ENCODE assay signal across 30 cellular contexts in the genomic region with DNA sequence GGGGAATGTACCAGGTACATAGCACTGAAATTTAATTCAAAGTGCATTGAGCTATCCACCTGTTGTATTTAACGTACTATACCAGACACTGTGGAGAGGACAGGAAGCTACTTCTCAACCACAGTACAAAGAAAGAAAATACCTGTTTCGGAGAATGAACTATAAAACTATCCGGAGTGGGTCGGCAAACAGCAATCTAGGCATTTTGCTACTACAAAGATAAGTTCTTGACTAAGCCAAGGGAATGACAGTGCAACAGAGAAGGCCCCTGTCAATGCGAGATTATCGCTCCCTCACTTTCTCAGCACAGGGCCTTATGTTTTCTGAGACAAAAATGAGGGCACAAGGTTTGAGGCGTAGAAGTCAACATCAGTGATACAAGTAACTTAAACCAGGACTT. TPM values are rescaled to one million over a fixed set of nuclear protein-coding genes. Genes with fewer than 3 reads are reported as not detected.
DNase-seq lines count a peak whose midpoint lies in the region; ATAC-seq and TF ChIP-seq lines count a peak whose summit lies in the region.
"Had no signal": no experiment of that assay in that cellular context is flagged by ENCODE, and none has a peak within 500 bp of the region (broad histone marks: within the 10 kb centered on the region; RNA-seq: fewer than 3 reads in every experiment).

No MANE protein-coding gene starts in this region.

- H3K27ac ChIP-seq in HEK293 (ENCODE audit: extremely low read depth, low read depth, low read length), result no peak overlapping the region
- H3K27ac ChIP-seq in MM.1S (ENCODE audit: low read length), result no peak overlapping the region
- H3K27ac ChIP-seq: brain microvascular endothelial cell, esophagus squamous epithelium, foreskin keratinocyte, HL-60, KMS-11, left ventricle myocardium inferior, right atrium auricular region, stomach had no signal

- peaks cover 44% of the 10 kb centered on the region for H3K4me1 Mint-ChIP-seq in activated T-cell treated with anti-CD3 and anti-CD28 coated beads, Interleukin-2, amount 50 U/mL, for 72 hours (ENCODE audit: low read depth)
- no peaks in the 10 kb centered on the region for H3K4me1 Mint-ChIP-seq in osteocyte (ENCODE audit: unreplicated experiment)

- no peak overlapping the region for H3K4me2 ChIP-seq in MM.1S (ENCODE audit: low read depth, low read length)
- H3K4me2 ChIP-seq: KMS-11, smooth muscle cell had no signal

- peaks cover 0 to 3% of the 10 kb centered on the region in 2 donors for H3K9me3 Mint-ChIP-seq in activated T-cell treated with anti-CD3 and anti-CD28 coated beads, Interleukin-2, amount 50 U/mL, for 72 hours
- no peaks in the 10 kb centered on the region for H3K9me3 Mint-ChIP-seq in activated naive CD4-positive, alpha-beta T cell treated with anti-CD3 and anti-CD28 coated beads, Interleukin-2, amount 50 U/mL, for 72 hours
- no peaks in the 10 kb centered on the region for H3K9me3 Mint-ChIP-seq in osteocyte (ENCODE audit: unreplicated experiment)
- H3K9me3 Mint-ChIP-seq: activated T-helper 2 cell treated with anti-CD3 and anti-CD28 coated beads, Interferon-gamma antibody, Interleukin-2, Interleukin-4, amounts not matched to agents 10 μg/mL and 5 μg/mL and 100 μg/mL, durations not matched to agents 14 hours and 24 hours and 36 hours had no signal

- peak overlapping the region; percentile 22 for H3K27ac Mint-ChIP-seq in activated T-cell treated with anti-CD3 and anti-CD28 coated beads, Interleukin-2, amount 50 U/mL, for 72 hours
- H3K27ac Mint-ChIP-seq in activated naive CD4-positive, alpha-beta T cell treated with anti-CD3 and anti-CD28 coated beads, Interleukin-2, amount 50 U/mL, for 72 hours, result no peak overlapping the region
- no peak overlapping the region for H3K27ac Mint-ChIP-seq in osteocyte (ENCODE audit: unreplicated experiment)
- H3K27ac Mint-ChIP-seq: activated T-helper 2 cell treated with anti-CD3 and anti-CD28 coated beads, Interferon-gamma antibody, Interleukin-2, Interleukin-4, amounts not matched to agents 10 μg/mL and 5 μg/mL and 100 μg/mL, durations not matched to agents 14 hours and 24 hours and 36 hours; B cell had no signal

- H4K20me1 ChIP-seq in MM.1S (ENCODE audit: insufficient read depth, low read length), result peaks cover 53% of the 10 kb centered on the region

- no peak overlapping the region for H3K9ac ChIP-seq in MM.1S (ENCODE audit: low read length)
- H3K9ac ChIP-seq: KMS-11 had no signal

- H3K4me1 ChIP-seq in HEK293 (ENCODE audit: control insufficient read depth, insufficient read depth, low read length) (peaks cover 7% of the 10 kb centered on the region), MM.1S (ENCODE audit: low read length) (no peaks in the 10 kb centered on the region)
- H3K4me1 ChIP-seq: esophagus squamous epithelium, foreskin keratinocyte, HAP-1, stomach had no signal

- H2AFZ ChIP-seq in MM.1S (ENCODE audit: low read length), result no peak overlapping the region

- no peaks in the 10 kb centered on the region for H3K9me3 ChIP-seq in HEK293 (ENCODE audit: control insufficient read depth, insufficient read depth, low read depth, low read length)
- H3K9me3 ChIP-seq in MM.1S (replicated peaks; ENCODE audit: insufficient read depth, low read length), result no peaks in the 10 kb centered on the region
- H3K9me3 ChIP-seq: esophagus squamous epithelium, HAP-1, left ventricle myocardium inferior, right atrium auricular region, stomach had no signal

- H3K36me3 ChIP-seq in HEK293 (ENCODE audit: control insufficient read depth in 2 of 2, insufficient read depth in 1 of 2, low read length in 2 of 2) (peaks cover 3 to 25% of the 10 kb centered on the region in 2 experiments; a peak in 2 of 3 replicates), MM.1S (replicated peaks; ENCODE audit: insufficient read depth, low read length) (peaks cover 13% of the 10 kb centered on the region; the same call in 1 of the 2 replicates)
- H3K36me3 ChIP-seq: brain microvascular endothelial cell, esophagus squamous epithelium had no signal

- CTCF ChIA-PET in HEK293 (lab: Yijun Ruan, JAX), result interaction anchor here (0.7 to 1.5 kb wide), 2 partner anchors 464 to 894 kb away, joined by 3 to 5 read pairs; no protein-coding TSS in a partner anchor

- peaks cover 2% of the 10 kb centered on the region; the same call in 1 of the 2 replicates for H3F3A ChIP-seq in MM.1S (ENCODE audit: insufficient read depth, low read length)

- peaks cover 4 to 28% of the 10 kb centered on the region in 2 donors for H3K36me3 Mint-ChIP-seq in activated T-cell treated with anti-CD3 and anti-CD28 coated beads, Interleukin-2, amount 50 U/mL, for 72 hours (ENCODE audit: insufficient read depth in 2 of 2)
- peaks cover 19 to 37% of the 10 kb centered on the region in 2 donors for H3K36me3 Mint-ChIP-seq in activated naive CD4-positive, alpha-beta T cell treated with anti-CD3 and anti-CD28 coated beads, Interleukin-2, amount 50 U/mL, for 72 hours
- no peaks in the 10 kb centered on the region for H3K36me3 Mint-ChIP-seq in osteocyte (ENCODE audit: unreplicated experiment)

- peak; percentile 37 to 65 for ATAC-seq in activated T-cell treated with anti-CD3 and anti-CD28 coated beads, Interleukin-2, amount 50 U/mL, for 72 hours (replicated peaks in 1 of 2)
- peak; percentile 36 to 77 for ATAC-seq in activated naive CD4-positive, alpha-beta T cell treated with anti-CD3 and anti-CD28 coated beads, Interleukin-2, amount 50 U/mL, for 72 hours
- ATAC-seq: foreskin keratinocyte, PC-3 had no signal

- no peak for DNase-seq in activated T-cell treated with anti-CD3 and anti-CD28 coated beads, Interleukin-2, amount 50 U/mL, for 72 hours
- no peak for DNase-seq in activated T-cell treated with anti-CD3 and anti-CD28 coated beads, Interleukin-2, amount 50 U/mL, for 1 hour
- no peak for DNase-seq in activated naive CD4-positive, alpha-beta T cell treated with anti-CD3 and anti-CD28 coated beads, Interleukin-2, amount 50 U/mL, for 72 hours (ENCODE audit: low spot score in 2 of 2)
- peak; percentile 11 for DNase-seq in osteocyte (ENCODE audit: extremely low spot score, unreplicated experiment)
- no peak for DNase-seq in AG20443 (ENCODE audit: low spot score)
- no peak for DNase-seq in MM.1S
- DNase-seq: brain microvascular endothelial cell; DMS153; esophagus squamous epithelium; foreskin keratinocyte; head of caudate nucleus; left ventricle myocardium inferior; mesenchymal stem cell; NCI-H1417 treated with DMSO at 0.1 percent for 48 hours; NCI-H2081 treated with DMSO at 0.1 percent for 48 hours; NCI-H2227 treated with DMSO at 0.1 percent for 48 hours; NCI-H526; NK-92 treated with Interleukin-12 subunit alpha and Interleukin-12 subunit beta, amount 100 ng/mL, for 24 hours; PC-3; posterior cingulate gyrus; stimulated activated CD4-positive, alpha-beta T cell treated with anti-CD3 and anti-CD28 coated beads, Interleukin-1b, Interleukin-23, amount 100 ng/mL, for 48 hours; stomach had no signal

- no peaks in the 10 kb centered on the region for H3K27me3 Mint-ChIP-seq in activated T-cell treated with anti-CD3 and anti-CD28 coated beads, Interleukin-2, amount 50 U/mL, for 72 hours (ENCODE audit: low read depth)
- H3K27me3 Mint-ChIP-seq in osteocyte (ENCODE audit: unreplicated experiment), result no peaks in the 10 kb centered on the region
- H3K27me3 Mint-ChIP-seq: B cell had no signal

- peaks cover 99% of the 10 kb centered on the region for H3K79me2 ChIP-seq in MM.1S (ENCODE audit: low read length)

- H3K4me3 Mint-ChIP-seq in activated T-cell treated with anti-CD3 and anti-CD28 coated beads, Interleukin-2, amount 50 U/mL, for 72 hours, result peak overlapping the region in 1 of 2 donors; percentile 22
- H3K4me3 Mint-ChIP-seq in osteocyte (ENCODE audit: unreplicated experiment), result no peak overlapping the region
- H3K4me3 Mint-ChIP-seq: B cell had no signal

- H3K9me2 ChIP-seq in MM.1S (replicated peaks; ENCODE audit: insufficient read depth, low read length), result no peaks in the 10 kb centered on the region

- POLR2A ChIA-PET in HEK293 (lab: Yijun Ruan, JAX), result no interaction called here

- no peaks in the 10 kb centered on the region for H3K27me3 ChIP-seq in MM.1S (replicated peaks; ENCODE audit: insufficient read depth, low read length)
- H3K27me3 ChIP-seq: brain microvascular endothelial cell, esophagus squamous epithelium, foreskin keratinocyte, right atrium auricular region, stomach had no signal

- TF ChIP-seq CTCF in HEK293 (tag by site-specific recombination; IDR thresholded peaks at IDR 0.05) (no peak), osteocyte (IDR thresholded peaks at IDR 0.05) (no peak), MM.1S (IDR thresholded peaks at IDR 0.05; ENCODE audit: low read length) (no peak)

- H3K4me3 ChIP-seq in HEK293 (ENCODE audit: low read depth, low read length) (no peak overlapping the region), MM.1S (ENCODE audit: low read length) (no peak overlapping the region)
- H3K4me3 ChIP-seq: esophagus squamous epithelium, HAP-1, left ventricle myocardium inferior, right atrium auricular region, smooth muscle cell, stomach had no signal

TF ChIP-seq in HEK293, 187 proteins besides CTCF, POLR2A, EP300 and RAD21 (continues in another document):
- TF ChIP-seq KLF10 (tag by site-specific recombination; IDR thresholded peaks at IDR 0.05) (no peak), ZNF776 (tag by site-specific recombination; IDR thresholded peaks at IDR 0.05; ENCODE audit: borderline replicate concordance) (no peak), SCRT2 (tag by site-specific recombination; IDR thresholded peaks at IDR 0.05) (peak; percentile 59)
- TF ChIP-seq, protein P1, sequence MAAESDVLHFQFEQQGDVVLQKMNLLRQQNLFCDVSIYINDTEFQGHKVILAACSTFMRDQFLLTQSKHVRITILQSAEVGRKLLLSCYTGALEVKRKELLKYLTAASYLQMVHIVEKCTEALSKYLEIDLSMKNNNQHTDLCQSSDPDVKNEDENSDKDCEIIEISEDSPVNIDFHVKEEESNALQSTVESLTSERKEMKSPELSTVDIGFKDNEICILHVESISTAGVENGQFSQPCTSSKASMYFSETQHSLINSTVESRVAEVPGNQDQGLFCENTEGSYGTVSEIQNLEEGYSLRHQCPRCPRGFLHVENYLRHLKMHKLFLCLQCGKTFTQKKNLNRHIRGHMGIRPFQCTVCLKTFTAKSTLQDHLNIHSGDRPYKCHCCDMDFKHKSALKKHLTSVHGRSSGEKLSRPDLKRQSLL (tag by site-specific recombination; IDR thresholded peaks at IDR 0.05), result no peak
- TF ChIP-seq, protein P2, sequence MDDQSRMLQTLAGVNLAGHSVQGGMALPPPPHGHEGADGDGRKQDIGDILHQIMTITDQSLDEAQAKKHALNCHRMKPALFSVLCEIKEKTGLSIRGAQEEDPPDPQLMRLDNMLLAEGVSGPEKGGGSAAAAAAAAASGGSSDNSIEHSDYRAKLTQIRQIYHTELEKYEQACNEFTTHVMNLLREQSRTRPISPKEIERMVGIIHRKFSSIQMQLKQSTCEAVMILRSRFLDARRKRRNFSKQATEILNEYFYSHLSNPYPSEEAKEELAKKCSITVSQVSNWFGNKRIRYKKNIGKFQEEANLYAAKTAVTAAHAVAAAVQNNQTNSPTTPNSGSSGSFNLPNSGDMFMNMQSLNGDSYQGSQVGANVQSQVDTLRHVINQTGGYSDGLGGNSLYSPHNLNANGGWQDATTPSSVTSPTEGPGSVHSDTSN (CRISPR knock-in tag; IDR thresholded peaks at IDR 0.05), result no peak

RNA-seq across cellular contexts. Expression of a gene that starts 27.4 kb away (rescaled TPM):
- 10 to 100 TPM; 28.2 to 42.1 TPM for total RNA-seq in activated T-cell treated with anti-CD3 and anti-CD28 coated beads, Interleukin-2, amount 50 U/mL, for 72 hours
- total RNA-seq in activated naive CD4-positive, alpha-beta T cell treated with anti-CD3 and anti-CD28 coated beads, Interleukin-2, amount 50 U/mL, for 72 hours, result 10 to 100 TPM; 25.6 to 32.1 TPM
- total RNA-seq in osteocyte, result 1.1 and 2.7 TPM in 2 replicates
